ENCODE assay signal across 14 cellular contexts in the genomic region with DNA sequence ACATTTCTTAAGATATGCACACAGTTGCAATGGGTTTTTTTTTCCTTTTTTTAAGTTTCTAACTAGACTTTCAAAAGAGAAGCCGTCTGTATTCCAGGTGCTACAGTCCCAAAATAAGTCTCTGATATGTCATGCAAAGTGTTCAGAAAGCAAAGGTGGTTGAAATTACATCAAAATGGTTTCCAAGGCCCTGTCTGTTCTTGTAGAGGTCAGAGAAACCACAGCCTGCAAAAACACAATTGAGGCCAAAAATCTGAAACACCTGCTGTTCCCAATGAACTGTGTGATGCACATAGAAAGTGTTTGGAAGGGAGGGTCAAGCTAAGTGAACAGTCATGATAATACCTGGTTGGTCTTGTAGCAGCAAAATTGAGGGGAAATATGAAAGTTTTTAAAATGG.
DNase-seq lines count a peak whose midpoint lies in the region; ATAC-seq and TF ChIP-seq lines count a peak whose summit lies in the region.
"Had no signal": no experiment of that assay in that cellular context is flagged by ENCODE, and none has a peak within 500 bp of the region (broad histone marks: within the 10 kb centered on the region; RNA-seq: fewer than 3 reads in every experiment).

No MANE protein-coding gene starts in this region.

- no peak overlapping the region for H3K4me2 ChIP-seq in OCI-LY7 (ENCODE audit: low read length)

- H3K79me2 ChIP-seq in OCI-LY7 (ENCODE audit: insufficient read depth, low read depth, low read length): no peaks in the 10 kb centered on the region

- BruUV-seq in A673 (replicated peaks; lab: Mats Ljungman, UMichigan) (no TSS peak), OCI-LY7 (replicated peaks; lab: Mats Ljungman, UMichigan) (no TSS peak)

- no peaks in the 10 kb centered on the region for H3K27me3 ChIP-seq in A673 (replicated peaks; ENCODE audit: insufficient read depth, low read depth, low read length, poor library complexity)
- H3K27me3 ChIP-seq: sigmoid colon had no signal

- no peak for TF ChIP-seq CTCF in A673 (conservative IDR thresholded peaks at IDR 0.05; ENCODE audit: low read depth, low read length)
- TF ChIP-seq CTCF in OCI-LY7 (conservative IDR thresholded peaks at IDR 0.05; ENCODE audit: low read length): no peak
- no peak for TF ChIP-seq CTCF in GM10266 (IDR thresholded peaks at IDR 0.05; ENCODE audit: control insufficient read depth, insufficient read depth, low read depth, missing control alignments)

- POLR2A ChIA-PET in A673 (lab: Charles Lee; ENCODE audit: low non-redundant PET) (no interaction called here), OCI-LY7 (lab: Charles Lee) (no interaction called here)

- H3K4me1 ChIP-seq in A673 (ENCODE audit: insufficient read depth, low read length, poor library complexity, severe bottlenecking) (peaks cover 24% of the 10 kb centered on the region), OCI-LY7 (ENCODE audit: insufficient read depth, low read length, poor library complexity, severe bottlenecking) (no peaks in the 10 kb centered on the region)
- H3K4me1 ChIP-seq: sigmoid colon had no signal

- no peaks in the 10 kb centered on the region for H3K9me2 ChIP-seq in OCI-LY7 (ENCODE audit: insufficient read depth, low read length)

- H3K36me3 ChIP-seq in A673 (ENCODE audit: insufficient read depth, low read length, poor library complexity, severe bottlenecking) (no peaks in the 10 kb centered on the region), OCI-LY7 (ENCODE audit: insufficient read depth, low read length) (peaks cover 3% of the 10 kb centered on the region; the same call in 1 of the 2 replicates)
- H3K36me3 ChIP-seq: sigmoid colon had no signal

- H3K4me3 ChIP-seq in A673 (ENCODE audit: low read depth, low read length, poor library complexity, severe bottlenecking): no peak overlapping the region
- H3K4me3 ChIP-seq in OCI-LY7 (ENCODE audit: low read depth, low read length, poor library complexity, severe bottlenecking): no peak overlapping the region
- H3K4me3 ChIP-seq: mucosa of descending colon, sigmoid colon had no signal

- CTCF ChIA-PET in A673 (lab: Charles Lee): no interaction called here
- CTCF ChIA-PET in OCI-LY7 (lab: Charles Lee; ENCODE audit: unreplicated experiment): no interaction called here

- no peak overlapping the region for H2AFZ ChIP-seq in OCI-LY7 (ENCODE audit: low read length)

- intact Hi-C loops in A673 (cut with micrococcal nuclease; ENCODE audit: unreplicated experiment): no loop called here
- intact Hi-C loops in OCI-LY7 (cut with micrococcal nuclease; ENCODE audit: unreplicated experiment): no loop called here

- ATAC-seq in GM19043 (IDR thresholded peaks at IDR 0.05; ENCODE audit: low read depth, unreplicated experiment) (peak; percentile 82), HG02571 (IDR thresholded peaks at IDR 0.05; ENCODE audit: unreplicated experiment) (peak; percentile 87), HG03378 (IDR thresholded peaks at IDR 0.05; ENCODE audit: unreplicated experiment) (peak; percentile 60)
- ATAC-seq: mucosa of descending colon had no signal

- DNase-seq in A673 (ENCODE audit: low spot score): no peak
- no peak for DNase-seq in OCI-LY7 (ENCODE audit: low spot score)
- DNase-seq in GM10266 (ENCODE audit: extremely low spot score): no peak
- no peak for DNase-seq in NCI-H526 (lab: John Stamatoyannopoulos, UW)
- DNase-seq in stimulated activated CD4-positive, alpha-beta T cell treated with anti-CD3 and anti-CD28 coated beads, Interleukin-4, amount 100 ng/mL, for 4 hours: no peak
- DNase-seq: DMS53, mucosa of descending colon, NCI-H2081 treated with DMSO at 0.1 percent for 48 hours, sigmoid colon, trophoblast cell had no signal

- no peaks in the 10 kb centered on the region for H4K20me1 ChIP-seq in OCI-LY7 (ENCODE audit: insufficient read depth, low read length)

- H3K9me3 ChIP-seq in A673 (ENCODE audit: low read depth, low read length, poor library complexity, severe bottlenecking) (no peaks in the 10 kb centered on the region), OCI-LY7 (ENCODE audit: low read length) (no peaks in the 10 kb centered on the region)
- H3K9me3 ChIP-seq: mucosa of descending colon, sigmoid colon had no signal

- H3K27ac ChIP-seq in A673 (ENCODE audit: low read depth, low read length, poor library complexity, severe bottlenecking): peak overlapping the region; percentile 5
- H3K27ac ChIP-seq in OCI-LY7 (ENCODE audit: low read depth, low read length, poor library complexity, severe bottlenecking): no peak overlapping the region
- H3K27ac ChIP-seq: RWPE1, sigmoid colon had no signal
